In genomic region chr10:112446855-112447691, GRCh38 we compare ENCODE assay signal across 8 cellular contexts. TPM values are rescaled to one million over a fixed set of nuclear protein-coding genes. Genes with fewer than 3 reads are reported as not detected.
DNase-seq lines count a peak whose midpoint lies in the region; ATAC-seq and TF ChIP-seq lines count a peak whose summit lies in the region.

TSS of gene VTI1A (plus strand) at chr10:112447215. CDS start at chr10:112447374, 159 bp downstream.
TSS of gene ZDHHC6 (minus strand) at chr10:112446914. CDS start at chr10:112445436, 1,478 bp downstream.

- peak; percentile 89 for ATAC-seq in GM18873 (IDR thresholded peaks at IDR 0.05; ENCODE audit: low FRiP score, unreplicated experiment)
- peak; percentile 88 for ATAC-seq in HG03139 (IDR thresholded peaks at IDR 0.05; ENCODE audit: unreplicated experiment)

- DNase-seq in AG09319 (ENCODE audit: extremely low read depth, low read depth) (peak; percentile 42), NCI-H2227 treated with DMSO at 0.1 percent for 48 hours (lab: John Stamatoyannopoulos, UW) (peak; percentile 87), chondrocyte (ENCODE audit: low spot score) (no peak), kidney glomerular epithelial cell (lab: John Stamatoyannopoulos, UW) (peak; percentile 74)
- peak; percentile 72 for DNase-seq in activated CD4-positive, alpha-beta T cell treated with anti-CD3 and anti-CD28 coated beads for 1 hour
- peak; percentile 64 to 74 (median 70) for DNase-seq in stimulated activated CD4-positive, alpha-beta T cell treated with anti-CD3 and anti-CD28 coated beads, Interleukin-1b, Interleukin-23, amount 100 ng/mL, for 24 hours (ENCODE audit: low read depth in 4 of 4, low spot score in 1 of 4)

- H3K27ac Mint-ChIP-seq in chondrocyte (ENCODE audit: unreplicated experiment): peak within 1 kb of the TSS; percentile 87

- peaks cover 30% of the 10 kb centered on the region for H3K4me1 Mint-ChIP-seq in chondrocyte (ENCODE audit: low read depth)

- H3K36me3 Mint-ChIP-seq in chondrocyte (ENCODE audit: low read depth): peaks cover 4% of the 10 kb centered on the region

- no peaks in the 10 kb centered on the region for H3K9me3 Mint-ChIP-seq in chondrocyte (ENCODE audit: low read depth)

- peak; percentile 33 for TF ChIP-seq CTCF in AG09319 (IDR thresholded peaks at IDR 0.05; ENCODE audit: low read depth, low read length)
- TF ChIP-seq CTCF in chondrocyte (IDR thresholded peaks at IDR 0.05): peak; percentile 55

- peak within 1 kb of the TSS; percentile 84 for H3K4me3 Mint-ChIP-seq in chondrocyte (ENCODE audit: unreplicated experiment)

- H3K27me3 Mint-ChIP-seq in chondrocyte (ENCODE audit: low read depth): no peaks in the 10 kb centered on the region

RNA-seq across cellular contexts. Expression of gene VTI1A, which starts in this region (rescaled TPM):
- total RNA-seq in chondrocyte: 22.7 to 31.1 TPM (median 23.0 TPM) in 3 replicates

RNA-seq across cellular contexts. Expression of gene ZDHHC6, which starts in this region (rescaled TPM):
- total RNA-seq in chondrocyte: 23.4 to 30.9 TPM (median 25.5 TPM) in 3 replicates
